Comparison of ENCODE assay signal across 20 cellular contexts in the genomic region with DNA sequence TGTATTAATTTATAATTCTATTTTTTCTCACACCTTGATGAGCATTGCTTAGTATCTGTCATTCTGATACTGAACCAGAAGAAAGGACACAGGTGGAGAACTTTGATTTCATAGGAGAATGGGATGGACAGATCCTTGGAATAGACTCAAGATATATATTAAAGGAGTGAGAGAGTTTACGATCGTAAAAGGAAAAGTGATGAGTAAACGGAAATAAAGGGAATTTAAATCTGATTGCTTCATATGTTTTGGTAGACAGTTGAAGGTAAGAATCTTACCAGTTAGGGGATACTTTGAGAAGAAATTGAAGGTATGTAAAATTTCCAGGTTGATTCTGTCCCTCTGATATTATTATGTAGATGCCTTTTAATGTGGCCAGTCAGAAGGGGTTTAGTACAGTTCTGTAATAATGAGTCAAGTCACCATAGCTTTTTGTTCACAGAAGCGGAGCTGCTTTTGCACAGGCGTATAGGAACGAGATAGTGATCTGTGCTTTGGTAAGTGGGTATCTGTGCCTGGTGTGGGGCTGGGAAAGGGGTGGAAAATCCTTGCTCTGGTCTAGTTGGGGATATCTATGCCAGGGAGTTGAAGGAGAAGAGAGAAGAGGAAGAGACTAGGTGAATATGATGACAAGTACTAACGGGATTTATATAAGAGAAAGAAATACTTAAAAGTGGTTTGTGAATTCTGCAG. TPM values are rescaled to one million over a fixed set of nuclear protein-coding genes. Genes with fewer than 3 reads are reported as not detected.
DNase-seq lines count a peak whose midpoint lies in the region; ATAC-seq, FAIRE-seq and TF ChIP-seq lines count a peak whose summit lies in the region.
"Had no signal": no experiment of that assay in that cellular context is flagged by ENCODE, and none has a peak within 500 bp of the region (broad histone marks: within the 10 kb centered on the region; RNA-seq: fewer than 3 reads in every experiment).

No MANE protein-coding gene starts in this region.

- H3K9ac ChIP-seq in K562 (ENCODE audit: insufficient read depth in 1 of 2, low read depth in 2 of 2, low read length in 2 of 2) = no peak overlapping the region
- H3K9ac ChIP-seq: GM23248 had no signal

- TF ChIP-seq POLR2A in K562 (conservative IDR thresholded peaks at IDR 0.05) = no peak

- FAIRE-seq in K562 (lab: Jason Lieb, UNC) = no peak

- ATAC-seq in K562 = no peak

- peaks cover 63% of the 10 kb centered on the region for H3K36me3 Mint-ChIP-seq in activated CD4-positive, alpha-beta T cell treated with anti-CD3 and anti-CD28 coated beads, Interleukin-2, amount 10 ng/mL, durations not matched to agents 24 days and 14 days (ENCODE audit: low read depth)
- peaks cover 77% of the 10 kb centered on the region for H3K36me3 Mint-ChIP-seq in activated CD4-positive, alpha-beta T cell treated with anti-CD3 and anti-CD28 coated beads, Interleukin-2, amount 10 ng/mL, durations not matched to agents 7 days and 5 days (ENCODE audit: low read depth)
- H3K36me3 Mint-ChIP-seq in CD4-positive, alpha-beta memory T cell = peaks cover 58 to 59% of the 10 kb centered on the region in 2 donors
- peaks cover 12% of the 10 kb centered on the region for H3K36me3 Mint-ChIP-seq in progenitor cell of endocrine pancreas (ENCODE audit: insufficient read depth)

- 69% methylated on average over 7 of the region's 7 CpGs for WGBS in K562 (ENCODE audit: insufficient coverage, low coverage, missing lambda C conversion rate)

- no peak for DNase-seq in activated CD4-positive, alpha-beta T cell treated with anti-CD3 and anti-CD28 coated beads, Interleukin-2, amount 10 ng/mL, durations not matched to agents 24 days and 14 days
- DNase-seq in activated CD4-positive, alpha-beta T cell treated with anti-CD3 and anti-CD28 coated beads, Interleukin-2, amount 10 ng/mL, durations not matched to agents 7 days and 5 days = no peak
- no peak for DNase-seq in CD4-positive, alpha-beta memory T cell
- DNase-seq in K562 (ENCODE audit: extremely low read depth in 1 of 4, low spot score in 3 of 4) (no peak), progenitor cell of endocrine pancreas (ENCODE audit: low spot score, unreplicated experiment) (no peak), SKM-1 (lab: John Stamatoyannopoulos, UW; ENCODE audit: unreplicated experiment) (no peak), foreskin fibroblast (no peak), CD1c-positive myeloid dendritic cell (ENCODE audit: extremely low spot score) (no peak)
- DNase-seq: Caco-2, DMS 273 treated with DMSO at 0.1 percent for 48 hours, DMS79 treated with DMSO at 0.1 percent for 48 hours, GM23248, Kasumi-1, MG63, NCI-H1417 treated with DMSO at 0.1 percent for 48 hours, NCI-H187, NCI-H446, NCI-H526, Peyer's patch had no signal

- BruUV-seq in K562 (replicated peaks; lab: Mats Ljungman, UMichigan) = no TSS peak

- H3K27me3 Mint-ChIP-seq in activated CD4-positive, alpha-beta T cell treated with anti-CD3 and anti-CD28 coated beads, Interleukin-2, amount 10 ng/mL, durations not matched to agents 24 days and 14 days = no peaks in the 10 kb centered on the region
- no peaks in the 10 kb centered on the region for H3K27me3 Mint-ChIP-seq in activated CD4-positive, alpha-beta T cell treated with anti-CD3 and anti-CD28 coated beads, Interleukin-2, amount 10 ng/mL, durations not matched to agents 7 days and 5 days
- no peaks in the 10 kb centered on the region for H3K27me3 Mint-ChIP-seq in CD4-positive, alpha-beta memory T cell
- no peaks in the 10 kb centered on the region for H3K27me3 Mint-ChIP-seq in progenitor cell of endocrine pancreas

- H3K9me1 ChIP-seq in K562 (ENCODE audit: control insufficient read depth, insufficient read depth, low read length) = no peaks in the 10 kb centered on the region

- H3K79me2 ChIP-seq in K562 (ENCODE audit: control insufficient read depth, insufficient read depth, low read length) = peaks cover 7% of the 10 kb centered on the region; the same call in 2 of the 3 replicates

- no peak for TF ChIP-seq CTCF in K562 (IDR thresholded peaks at IDR 0.05 in 2 of 3, conservative IDR thresholded peaks at IDR 0.05 in 1 of 3; ENCODE audit: insufficient read depth in 2 of 3, low read depth in 1 of 3, low read length in 3 of 3)
- TF ChIP-seq CTCF in progenitor cell of endocrine pancreas (IDR thresholded peaks at IDR 0.05; ENCODE audit: unreplicated experiment) = no peak
- TF ChIP-seq CTCF in foreskin fibroblast (IDR thresholded peaks at IDR 0.05; ENCODE audit: low read depth, low read length) = no peak

- H2AFZ ChIP-seq in K562 (ENCODE audit: low read depth, low read length) = no peak overlapping the region
- H2AFZ ChIP-seq: GM23248 had no signal

- peaks cover 5% of the 10 kb centered on the region for H3K36me3 ChIP-seq in CD4-positive, alpha-beta memory T cell (ENCODE audit: insufficient read depth, low read length)
- no peaks in the 10 kb centered on the region for H3K36me3 ChIP-seq in K562 (ENCODE audit: control insufficient read depth, insufficient read depth, low read length)
- H3K36me3 ChIP-seq: MG63, Peyer's patch had no signal

- no peaks in the 10 kb centered on the region for H3K27me3 ChIP-seq in CD4-positive, alpha-beta memory T cell (ENCODE audit: insufficient read depth, low read length)
- H3K27me3 ChIP-seq in K562 (ENCODE audit: control insufficient read depth in 2 of 2, insufficient read depth in 2 of 2, low read length in 2 of 2) = no peaks in the 10 kb centered on the region
- H3K27me3 ChIP-seq: MG63, Peyer's patch had no signal

- H3K4me1 ChIP-seq in CD4-positive, alpha-beta memory T cell (ENCODE audit: insufficient read depth, low read length) = peaks cover 22% of the 10 kb centered on the region
- no peaks in the 10 kb centered on the region; a peak in 1 of 5 replicates for H3K4me1 ChIP-seq in K562 (replicated peaks in 1 of 2; ENCODE audit: control insufficient read depth in 2 of 2, insufficient read depth in 2 of 2, low read length in 2 of 2)
- H3K4me1 ChIP-seq: Caco-2, Peyer's patch had no signal

- intact Hi-C loops in activated CD4-positive, alpha-beta T cell treated with anti-CD3 and anti-CD28 coated beads, Interleukin-2, amount 10 ng/mL, durations not matched to agents 24 days and 14 days (cut with micrococcal nuclease) = no loop called here
- intact Hi-C loops in CD4-positive, alpha-beta memory T cell (cut with micrococcal nuclease) = no loop called here
- intact Hi-C loops in K562 (cut with micrococcal nuclease) = no loop called here

- H3K27ac Mint-ChIP-seq in activated CD4-positive, alpha-beta T cell treated with anti-CD3 and anti-CD28 coated beads, Interleukin-2, amount 10 ng/mL, durations not matched to agents 24 days and 14 days = peak overlapping the region; percentile 3
- H3K27ac Mint-ChIP-seq in activated CD4-positive, alpha-beta T cell treated with anti-CD3 and anti-CD28 coated beads, Interleukin-2, amount 10 ng/mL, durations not matched to agents 7 days and 5 days = no peak overlapping the region
- peak overlapping the region in 4 of 7 donors; percentile 0 to 34 (median 18) for H3K27ac Mint-ChIP-seq in CD4-positive, alpha-beta memory T cell
- peak overlapping the region; percentile 3 for H3K27ac Mint-ChIP-seq in progenitor cell of endocrine pancreas
- H3K27ac Mint-ChIP-seq: CD14-positive monocyte had no signal

- H3K4me1 Mint-ChIP-seq in activated CD4-positive, alpha-beta T cell treated with anti-CD3 and anti-CD28 coated beads, Interleukin-2, amount 10 ng/mL, durations not matched to agents 24 days and 14 days = peaks cover 23% of the 10 kb centered on the region
- H3K4me1 Mint-ChIP-seq in activated CD4-positive, alpha-beta T cell treated with anti-CD3 and anti-CD28 coated beads, Interleukin-2, amount 10 ng/mL, durations not matched to agents 7 days and 5 days = peaks cover 22% of the 10 kb centered on the region
- peaks cover 39 to 83% (median 64%) of the 10 kb centered on the region in 4 donors for H3K4me1 Mint-ChIP-seq in CD4-positive, alpha-beta memory T cell
- no peaks in the 10 kb centered on the region for H3K4me1 Mint-ChIP-seq in progenitor cell of endocrine pancreas (ENCODE audit: low read depth)
- H3K4me1 Mint-ChIP-seq: CD14-positive monocyte had no signal

- no peaks in the 10 kb centered on the region for H4K20me1 ChIP-seq in K562 (replicated peaks; ENCODE audit: control insufficient read depth, insufficient read depth, low read length)

- H3K4me3 ChIP-seq in CD4-positive, alpha-beta memory T cell (ENCODE audit: low read length in 2 of 2) = no peak overlapping the region
- H3K4me3 ChIP-seq in K562 (no peak overlapping the region), foreskin fibroblast (ENCODE audit: low read depth in 1 of 2, low read length in 2 of 2) (no peak overlapping the region)
- H3K4me3 ChIP-seq: GM23248, MG63, Peyer's patch had no signal

- POLR2A ChIA-PET in activated CD4-positive, alpha-beta T cell treated with anti-CD3 and anti-CD28 coated beads, Interleukin-2, amount 10 ng/mL, durations not matched to agents 7 days and 5 days (lab: Charles Lee) = no interaction called here
- POLR2A ChIA-PET in CD4-positive, alpha-beta memory T cell (lab: Charles Lee; ENCODE audit: partially characterized antibody) = no interaction called here
- POLR2A ChIA-PET in K562 (lab: Yijun Ruan, JAX) = interaction anchor here (0.5 to 1.1 kb wide), 2 partner anchors 14 to 16 kb away, joined by 3 read pairs; no protein-coding TSS in a partner anchor

- H3K9me3 Mint-ChIP-seq in activated CD4-positive, alpha-beta T cell treated with anti-CD3 and anti-CD28 coated beads, Interleukin-2, amount 10 ng/mL, durations not matched to agents 24 days and 14 days = no peaks in the 10 kb centered on the region
- H3K9me3 Mint-ChIP-seq in activated CD4-positive, alpha-beta T cell treated with anti-CD3 and anti-CD28 coated beads, Interleukin-2, amount 10 ng/mL, durations not matched to agents 7 days and 5 days = no peaks in the 10 kb centered on the region
- no peaks in the 10 kb centered on the region for H3K9me3 Mint-ChIP-seq in CD4-positive, alpha-beta memory T cell
- no peaks in the 10 kb centered on the region for H3K9me3 Mint-ChIP-seq in progenitor cell of endocrine pancreas (ENCODE audit: low read depth)

- no peak overlapping the region for H3K27ac ChIP-seq in CD4-positive, alpha-beta memory T cell (ENCODE audit: low read depth, low read length)
- H3K27ac ChIP-seq in K562 (ENCODE audit: extremely low read depth, low read depth, low read length) = no peak overlapping the region
- H3K27ac ChIP-seq: GM23248, Peyer's patch had no signal

- H3K4me3 Mint-ChIP-seq in activated CD4-positive, alpha-beta T cell treated with anti-CD3 and anti-CD28 coated beads, Interleukin-2, amount 10 ng/mL, durations not matched to agents 24 days and 14 days = no peak overlapping the region
- H3K4me3 Mint-ChIP-seq in activated CD4-positive, alpha-beta T cell treated with anti-CD3 and anti-CD28 coated beads, Interleukin-2, amount 10 ng/mL, durations not matched to agents 7 days and 5 days = no peak overlapping the region
- H3K4me3 Mint-ChIP-seq in CD4-positive, alpha-beta memory T cell = peak overlapping the region in 1 of 8 donors; percentile 3
- no peak overlapping the region for H3K4me3 Mint-ChIP-seq in progenitor cell of endocrine pancreas (ENCODE audit: low read depth)
- H3K4me3 Mint-ChIP-seq: CD14-positive monocyte had no signal

- no peak overlapping the region for H3K4me2 ChIP-seq in K562 (ENCODE audit: insufficient read depth, low read length)

- CTCF ChIA-PET in activated CD4-positive, alpha-beta T cell treated with anti-CD3 and anti-CD28 coated beads, Interleukin-2, amount 10 ng/mL, durations not matched to agents 7 days and 5 days (lab: Charles Lee) = interaction anchor here (0.6 kb wide), 1 partner anchor 483 kb away, joined by 3 read pairs; no protein-coding TSS in a partner anchor
- CTCF ChIA-PET in CD4-positive, alpha-beta memory T cell (lab: Charles Lee; ENCODE audit: partially characterized antibody) = no interaction called here
- CTCF ChIA-PET in K562 (lab: Yijun Ruan, JAX; ENCODE audit: low intra/inter-chr PET ratio) = no interaction called here

- H3K9me3 ChIP-seq in CD4-positive, alpha-beta memory T cell (ENCODE audit: control insufficient read depth in 1 of 2, low read length in 2 of 2) = no peaks in the 10 kb centered on the region
- no peaks in the 10 kb centered on the region for H3K9me3 ChIP-seq in K562 (replicated peaks; ENCODE audit: control insufficient read depth, insufficient read depth, low read depth, low read length)
- H3K9me3 ChIP-seq: Caco-2, MG63, Peyer's patch had no signal

- no peak for TF ChIP-seq EP300 in K562 (IDR thresholded peaks at IDR 0.05; ENCODE audit: low read length)

- in situ Hi-C loops in K562 (cut with MboI) = no loop called here

- no peak for TF ChIP-seq RAD21 in K562 (CRISPR knock-in tag; conservative IDR thresholded peaks at IDR 0.05 in 1 of 2, IDR thresholded peaks at IDR 0.05 in 1 of 2)

RNA-seq across cellular contexts. Expression of a gene that starts 15.4 kb away (rescaled TPM):
- 20.4 and 20.8 TPM in 2 replicates for total RNA-seq in activated CD4-positive, alpha-beta T cell treated with anti-CD3 and anti-CD28 coated beads, Interleukin-2, amount 10 ng/mL, durations not matched to agents 24 days and 14 days
- total RNA-seq in activated CD4-positive, alpha-beta T cell treated with anti-CD3 and anti-CD28 coated beads, Interleukin-2, amount 10 ng/mL, durations not matched to agents 7 days and 5 days = 10 to 100 TPM; 30.9 to 38.8 TPM
- 10 to 100 TPM; 45.8 to 47.4 TPM for total RNA-seq in CD4-positive, alpha-beta memory T cell
- 10 to 100 TPM in 1 of 2 donors, 1 to 10 TPM in 1; 8.2 to 11.5 TPM for polyA plus RNA-seq in CD4-positive, alpha-beta memory T cell
- 15.9 and 25.2 TPM in 2 replicates for total RNA-seq in K562 (2011; cell fraction: chromatin; rRNA removed; ENCODE audit: low replicate concordance)
- 10.7 and 10.8 TPM in 2 replicates for total RNA-seq in K562 (2011; cell fraction: nucleolus; rRNA removed)
- total RNA-seq in K562 (2011; cell fraction: nucleoplasm; rRNA removed) = 12.7 and 13.3 TPM in 2 replicates
- total RNA-seq in K562 (2014; rRNA removed) (3.5 and 4.8 TPM in 2 replicates), K562 (2014; rRNA removed; fragmentation: Illumina TruSeq; extraction: Trizol) (9.2 and 9.4 TPM in 2 replicates), K562 (2015; rRNA removed; fragmentation: Illumina TruSeq; extraction: Trizol) (6.4 and 8.3 TPM in 2 replicates), K562 (2021) (4.9 and 5.8 TPM in 2 replicates), progenitor cell of endocrine pancreas (19.2 and 19.8 TPM in 2 replicates)
- polyA plus RNA-seq in K562 (2011; rRNA removed) (5.7 and 7.4 TPM in 2 replicates), K562 (2014; fragmentation: Illumina TruSeq; extraction: Trizol) (3.9 and 4.5 TPM in 2 replicates), K562 (2014; fragmentation: Nextera tagmentation; extraction: Ambion mirVana) (1 to 10 TPM; 2.5 to 3.4 TPM), K562 (2014; rRNA removed) (2.4 TPM in 2 replicates)
- polyA plus RNA-seq in K562 (2011; cell fraction: cytosol; rRNA removed) = 3.4 and 3.7 TPM in 2 replicates
- polyA plus RNA-seq in K562 (2011; cell fraction: nucleus; rRNA removed) = 3.8 and 4.7 TPM in 2 replicates
- 2.1 and 2.2 TPM in 2 replicates for polyA plus RNA-seq in K562 (2012)
- polyA minus RNA-seq in K562 (2011; rRNA and poly(A)+ RNA removed) = 23.3 and 25.3 TPM in 2 replicates
- 5.4 and 9.9 TPM in 2 replicates for polyA minus RNA-seq in K562 (2011; cell fraction: cytosol; rRNA and poly(A)+ RNA removed)
- 16.8 and 26.8 TPM in 2 replicates for polyA minus RNA-seq in K562 (2011; cell fraction: nucleus; rRNA and poly(A)+ RNA removed)
